In genomic region chr20:3994125-3994524, GRCh38 we compare ENCODE assay signal across 23 cellular contexts.
"Had no signal": no experiment of that assay in that cellular context is flagged by ENCODE, and none has a peak within 500 bp of the region (broad histone marks: within the 10 kb centered on the region; RNA-seq: fewer than 3 reads in every experiment).

No MANE protein-coding gene starts in this region.

- ATAC-seq: foreskin keratinocyte; heart left ventricle; stimulated activated naive B cell treated with anti-CD40 and anti-IgM and Interleukin-4, amounts not matched to agents 10 μg/mL and 1 μg/mL and 100 μg/mL, for 72 hours had no signal

- H3K27me3 ChIP-seq: foreskin keratinocyte, heart left ventricle, ovary, right atrium auricular region, sigmoid colon, stomach, transverse colon had no signal

- H3K36me3 ChIP-seq: ovary, right atrium auricular region, sigmoid colon, stomach, transverse colon had no signal

- H3K4me3 Mint-ChIP-seq: endodermal cell; naive B cell; neural crest cell; stimulated activated naive B cell treated with anti-CD40 and anti-IgM and Interleukin-4, amounts not matched to agents 10 μg/mL and 1 μg/mL and 100 μg/mL, for 72 hours had no signal

- H3K4me3 ChIP-seq: coronary artery, heart left ventricle, ovary, right atrium auricular region, sigmoid colon, skin epidermis, stomach, thoracic aorta, transverse colon had no signal

- H3K27ac Mint-ChIP-seq: endodermal cell; naive B cell; stimulated activated naive B cell treated with anti-CD40 and anti-IgM and Interleukin-4, amounts not matched to agents 10 μg/mL and 1 μg/mL and 100 μg/mL, for 72 hours had no signal

- H3K27me3 Mint-ChIP-seq: naive B cell; stimulated activated naive B cell treated with anti-CD40 and anti-IgM and Interleukin-4, amounts not matched to agents 10 μg/mL and 1 μg/mL and 100 μg/mL, for 72 hours had no signal

- H3K9me3 Mint-ChIP-seq: endodermal cell, naive B cell, neural crest cell had no signal

- H3K4me1 ChIP-seq: right atrium auricular region had no signal

- H3K9me3 ChIP-seq: heart left ventricle, ovary, right atrium auricular region, sigmoid colon, stomach, thoracic aorta, transverse colon had no signal

- DNase-seq: effector CD4-positive, alpha-beta T cell; endodermal cell; erythroblast; foreskin keratinocyte; heart left ventricle; hippocampal formation; kidney glomerular epithelial cell; mesendoderm; naive B cell; nucleus accumbens; ovary; sigmoid colon; stimulated activated CD4-positive, alpha-beta T cell treated with anti-CD3 and anti-CD28 coated beads, Interleukin-2, amount 100 ng/mL, for 24 hours; stimulated activated CD4-positive, alpha-beta T cell treated with anti-CD3 and anti-CD28 coated beads, Interleukin-4, amount 100 ng/mL, for 4 hours; stimulated activated naive B cell treated with anti-CD40 and anti-IgM and Interleukin-4, amounts not matched to agents 10 μg/mL and 1 μg/mL and 100 μg/mL, for 72 hours; stomach; substantia nigra; transverse colon had no signal

- H3K27ac ChIP-seq: coronary artery, foreskin keratinocyte, heart left ventricle, ovary, right atrium auricular region, sigmoid colon, stomach, transverse colon had no signal

- H3K4me1 Mint-ChIP-seq: endodermal cell had no signal
